Comparison of ENCODE assay signal across 10 cellular contexts in the genomic region with DNA sequence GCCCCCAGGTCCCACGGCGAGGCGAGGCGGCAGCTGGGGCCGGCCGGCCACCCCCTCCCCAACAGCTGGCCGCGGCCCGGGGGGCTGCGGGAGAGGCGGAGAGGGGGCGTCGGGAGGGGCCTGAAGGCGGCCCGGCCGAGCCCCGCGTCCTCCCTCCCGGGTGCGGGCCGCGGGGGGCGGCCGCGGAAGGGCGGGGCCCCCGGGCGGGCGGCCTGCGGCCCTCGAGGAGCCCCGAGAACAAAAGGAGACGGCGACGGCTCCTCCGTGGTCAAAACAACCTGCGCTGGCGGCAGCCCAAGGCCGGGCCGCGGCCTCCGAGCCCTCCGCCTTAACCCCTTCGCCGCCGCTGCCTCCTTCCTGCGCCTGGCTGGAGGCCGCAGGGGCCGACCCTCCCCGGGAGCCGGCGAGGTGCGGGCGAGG. TPM values are rescaled to one million over a fixed set of nuclear protein-coding genes. Genes with fewer than 3 reads are reported as not detected.
A peak's percentile ranks its signal among the peaks of the same experiment; 100 is the strongest.
DNase-seq lines count a peak whose midpoint lies in the region; ATAC-seq and TF ChIP-seq lines count a peak whose summit lies in the region.
"Had no signal": no experiment of that assay in that cellular context is flagged by ENCODE, and none has a peak within 500 bp of the region (broad histone marks: within the 10 kb centered on the region; RNA-seq: fewer than 3 reads in every experiment).

No MANE protein-coding gene starts in this region.

- H3K27me3 ChIP-seq in heart left ventricle (peaks cover 0 to 51% (median 0%) of the 10 kb centered on the region in 9 donors), mucosa of stomach (ENCODE audit: control insufficient read depth, insufficient read depth, low read length) (peaks cover 32% of the 10 kb centered on the region), vagina (no peaks in the 10 kb centered on the region)

- H3K36me3 ChIP-seq in heart left ventricle (peaks cover 0 to 15% (median 0%) of the 10 kb centered on the region in 9 donors), mucosa of stomach (ENCODE audit: control insufficient read depth, insufficient read depth, low read length) (no peaks in the 10 kb centered on the region), vagina (no peaks in the 10 kb centered on the region)

- peak overlapping the region; percentile 95 to 96 for H3K4me3 Mint-ChIP-seq in effector memory CD8-positive, alpha-beta T cell
- no peak overlapping the region for H3K4me3 Mint-ChIP-seq in activated CD8-positive, alpha-beta memory T cell treated with anti-CD3 and anti-CD28 coated beads, Interleukin-2, amount 10 ng/mL, durations not matched to agents 7 days and 5 days

- H3K4me3 ChIP-seq in heart left ventricle (peak overlapping the region; percentile 66 to 96 (median 74)), mucosa of stomach (ENCODE audit: low read length) (no peak overlapping the region), vagina (peak overlapping the region; percentile 51 to 53)

- TF ChIP-seq CTCF in heart left ventricle (IDR thresholded peaks at IDR 0.05) (no peak), vagina (IDR thresholded peaks at IDR 0.05) (no peak)

- ATAC-seq in heart left ventricle: no peak
- ATAC-seq in Right ventricle myocardium superior (ENCODE audit: poor library complexity): no peak
- ATAC-seq in effector memory CD8-positive, alpha-beta T cell (replicated peaks): no peak
- no peak for ATAC-seq in activated CD8-positive, alpha-beta memory T cell treated with anti-CD3 and anti-CD28 coated beads, Interleukin-2, amount 10 ng/mL, durations not matched to agents 7 days and 5 days

- H3K9me3 Mint-ChIP-seq in effector memory CD8-positive, alpha-beta T cell: no peaks in the 10 kb centered on the region
- H3K9me3 Mint-ChIP-seq in activated CD8-positive, alpha-beta memory T cell treated with anti-CD3 and anti-CD28 coated beads, Interleukin-2, amount 10 ng/mL, durations not matched to agents 7 days and 5 days (ENCODE audit: low read depth): no peaks in the 10 kb centered on the region
- H3K9me3 Mint-ChIP-seq: T-cell had no signal

- H3K27ac Mint-ChIP-seq in effector memory CD8-positive, alpha-beta T cell: peak overlapping the region; percentile 95 to 97
- H3K27ac Mint-ChIP-seq in activated CD8-positive, alpha-beta memory T cell treated with anti-CD3 and anti-CD28 coated beads, Interleukin-2, amount 10 ng/mL, durations not matched to agents 7 days and 5 days: no peak overlapping the region

- peaks cover 0 to 8% of the 10 kb centered on the region in 2 donors for H3K27me3 Mint-ChIP-seq in effector memory CD8-positive, alpha-beta T cell
- H3K27me3 Mint-ChIP-seq in activated CD8-positive, alpha-beta memory T cell treated with anti-CD3 and anti-CD28 coated beads, Interleukin-2, amount 10 ng/mL, durations not matched to agents 7 days and 5 days: peaks cover 83% of the 10 kb centered on the region

- intact Hi-C loops in heart left ventricle (cut with DNase I): loop anchor here in 4 of 10 donors (5.0 kb wide), 2 partner anchors 50 to 70 kb away; no protein-coding TSS in a partner anchor
- intact Hi-C loops in Right ventricle myocardium superior (cut with DNase I): no loop called here
- intact Hi-C loops in vagina (cut with DNase I): no loop called here

- H3K9me3 ChIP-seq in heart left ventricle (no peaks in the 10 kb centered on the region), mucosa of stomach (ENCODE audit: control insufficient read depth, low read length) (no peaks in the 10 kb centered on the region), vagina (no peaks in the 10 kb centered on the region)

- H3K4me1 ChIP-seq in heart left ventricle: peaks cover 0 to 95% (median 59%) of the 10 kb centered on the region in 12 donors
- H3K4me1 ChIP-seq in mucosa of stomach (ENCODE audit: control insufficient read depth, insufficient read depth, low read length): peaks cover 66% of the 10 kb centered on the region
- peaks cover 75% of the 10 kb centered on the region for H3K4me1 ChIP-seq in vagina

- DNase-seq in heart left ventricle (peak in 3 of 5 donors; percentile 52 to 70 (median 54)), Right ventricle myocardium superior (no peak), vagina (ENCODE audit: extremely low spot score in 2 of 2) (no peak), DMS153 (lab: John Stamatoyannopoulos, UW) (no peak), HPDE6-E6E7 (ENCODE audit: extremely low spot score) (no peak)
- peak in 1 of 3 experiments; percentile 18 for DNase-seq in effector memory CD8-positive, alpha-beta T cell
- DNase-seq in activated CD8-positive, alpha-beta memory T cell treated with anti-CD3 and anti-CD28 coated beads, Interleukin-2, amount 10 ng/mL, durations not matched to agents 7 days and 5 days: no peak
- DNase-seq: NCI-H1092 had no signal

- 3 to 12% (median 3%) methylated on average over 7 to 54 of the region's 54 CpGs for WGBS in heart left ventricle, 4 donors

- CTCF ChIA-PET in activated CD8-positive, alpha-beta memory T cell treated with anti-CD3 and anti-CD28 coated beads, Interleukin-2, amount 10 ng/mL, durations not matched to agents 7 days and 5 days (lab: Charles Lee): no interaction called here

- H3K27ac ChIP-seq in heart left ventricle (peak overlapping the region; percentile 70 to 98 (median 92)), vagina (peak overlapping the region; percentile 79)

- peak overlapping the region; percentile 68 for H3K9ac ChIP-seq in mucosa of stomach (ENCODE audit: low read length)

- peaks cover 48 to 52% of the 10 kb centered on the region in 2 donors for H3K4me1 Mint-ChIP-seq in effector memory CD8-positive, alpha-beta T cell (ENCODE audit: low read depth in 2 of 2)
- H3K4me1 Mint-ChIP-seq in activated CD8-positive, alpha-beta memory T cell treated with anti-CD3 and anti-CD28 coated beads, Interleukin-2, amount 10 ng/mL, durations not matched to agents 7 days and 5 days: peaks cover 23% of the 10 kb centered on the region

- peaks cover 41% of the 10 kb centered on the region for H3K36me3 Mint-ChIP-seq in effector memory CD8-positive, alpha-beta T cell (ENCODE audit: insufficient read depth)
- H3K36me3 Mint-ChIP-seq in activated CD8-positive, alpha-beta memory T cell treated with anti-CD3 and anti-CD28 coated beads, Interleukin-2, amount 10 ng/mL, durations not matched to agents 7 days and 5 days: peaks cover 1% of the 10 kb centered on the region
- H3K36me3 Mint-ChIP-seq: T-cell had no signal

- no peak for TF ChIP-seq POLR2A in heart left ventricle (IDR thresholded peaks at IDR 0.05)
- TF ChIP-seq POLR2A in vagina (IDR thresholded peaks at IDR 0.05): no peak

RNA-seq across cellular contexts. Expression of a gene that starts 2.4 kb away (rescaled TPM):
- total RNA-seq in heart left ventricle: 10 to 100 TPM; 15.2 to 43.7 (median 21.8) TPM
- polyA plus RNA-seq in heart left ventricle: 10 to 100 TPM in 1 of 2 donors, 1 to 10 TPM in 1; 9.0 to 21.3 TPM
- 16.2 TPM for total RNA-seq in Right ventricle myocardium superior
- 4.7 TPM for total RNA-seq in vagina
- total RNA-seq in activated CD8-positive, alpha-beta memory T cell treated with anti-CD3 and anti-CD28 coated beads, Interleukin-2, amount 10 ng/mL, durations not matched to agents 7 days and 5 days: under 1 TPM in 1 of 2 experiments, not detected in 1; 0.35 TPM

Comparison
In these comparisons a context has a peak if more than half of its experiments do, and no peak if none do; other contexts are left out.
1. DNase-seq: peak in heart left ventricle (3 of 5); none in Right ventricle myocardium superior (single experiment), vagina (0 of 2), DMS153 (single experiment), activated CD8-positive, alpha-beta memory T cell treated with anti-CD3 and anti-CD28 coated beads, Interleukin-2, amount 10 ng/mL, durations not matched to agents 7 days and 5 days (single experiment) and HPDE6-E6E7 (single experiment).